15 cellular contexts compared by ENCODE assay signal in genomic region chr5:1510631-1511030, GRCh38. TPM values are rescaled to one million over a fixed set of nuclear protein-coding genes. Genes with fewer than 3 reads are reported as not detected.
DNase-seq lines count a peak whose midpoint lies in the region; ATAC-seq and TF ChIP-seq lines count a peak whose summit lies in the region.
"Had no signal": no experiment of that assay in that cellular context is flagged by ENCODE, and none has a peak within 500 bp of the region (broad histone marks: within the 10 kb centered on the region; RNA-seq: fewer than 3 reads in every experiment).

No MANE protein-coding gene starts in this region.

- no peak for TF ChIP-seq RAD21 in SK-N-SH (IDR thresholded peaks at IDR 0.05; ENCODE audit: low read length)

- no peak for TF ChIP-seq EP300 in SK-N-SH (IDR thresholded peaks at IDR 0.05; ENCODE audit: borderline replicate concordance in 1 of 2, low read depth in 1 of 2, low read length in 1 of 2)

- H3K4me3 Mint-ChIP-seq in endodermal cell, result no peak overlapping the region
- H3K4me3 Mint-ChIP-seq: activated CD4-positive, alpha-beta T cell treated with anti-CD3 and anti-CD28 coated beads, Interleukin-2, amount 10 ng/mL, durations not matched to agents 24 days and 14 days had no signal

- H3K4me2 ChIP-seq in neuronal stem cell (ENCODE audit: insufficient read depth, low read length, poor library complexity, severe bottlenecking), result no peak overlapping the region
- no peak overlapping the region for H3K4me2 ChIP-seq in SK-N-SH

- no peak overlapping the region for H3K4ac ChIP-seq in neuronal stem cell (ENCODE audit: low read length)

- peak overlapping the region; percentile 46 for H3K27ac Mint-ChIP-seq in endodermal cell
- H3K27ac Mint-ChIP-seq: activated CD4-positive, alpha-beta T cell treated with anti-CD3 and anti-CD28 coated beads, Interleukin-2, amount 10 ng/mL, durations not matched to agents 24 days and 14 days; activated naive CD4-positive, alpha-beta T cell treated with anti-CD3 and anti-CD28 coated beads, Interleukin-2, amount 50 U/mL, for 72 hours had no signal

- H4K20me1 ChIP-seq in SK-N-SH (ENCODE audit: insufficient read depth), result peaks cover 91% of the 10 kb centered on the region

- WGBS in endodermal cell (ENCODE audit: insufficient coverage in 1 of 2, insufficient read length in 1 of 2), 2 experiments, result 96 to 100% methylated on average over 6 to 11 of the region's 11 CpGs
- no CpG with 5 or more reads among the region's 11 CpGs for WGBS in neuronal stem cell (ENCODE audit: extremely low coverage in 2 of 2, insufficient read length in 2 of 2, insufficient replicate concordance in 1 of 2), 2 donors
- no CpG with 5 or more reads among the region's 11 CpGs for WGBS in SK-N-SH (ENCODE audit: low lambda C conversion rate)

- peaks cover 12% of the 10 kb centered on the region for H3K36me3 ChIP-seq in BE2C
- H3K36me3 ChIP-seq in Peyer's patch, result no peaks in the 10 kb centered on the region
- peaks cover 2% of the 10 kb centered on the region for H3K36me3 ChIP-seq in endodermal cell (ENCODE audit: control insufficient read depth, insufficient read depth, low read length)
- H3K36me3 ChIP-seq in neuronal stem cell (replicated peaks in 1 of 2; ENCODE audit: control insufficient read depth in 2 of 2, insufficient read depth in 2 of 2, low read length in 2 of 2), result peaks cover 13 to 69% of the 10 kb centered on the region in 2 donors
- H3K36me3 ChIP-seq in SK-N-SH (replicated peaks in 1 of 2; ENCODE audit: control insufficient read depth in 1 of 2, insufficient read depth in 2 of 2, low read length in 1 of 2), result peaks cover 0 to 33% of the 10 kb centered on the region in 2 experiments

- peak overlapping the region; percentile 87 for H3K14ac ChIP-seq in neuronal stem cell (ENCODE audit: low read length)

- H2BK120ac ChIP-seq in neuronal stem cell (ENCODE audit: low read depth, low read length), result no peak overlapping the region

- H2AK5ac ChIP-seq in neuronal stem cell (ENCODE audit: low read depth, low read length), result no peak overlapping the region

- H4K8ac ChIP-seq in neuronal stem cell (ENCODE audit: low read depth, low read length), result no peak overlapping the region

- CTCF ChIA-PET in SK-N-SH (lab: Yijun Ruan, JAX), result no interaction called here

- H4K91ac ChIP-seq in neuronal stem cell (ENCODE audit: low read depth, low read length, poor library complexity), result no peak overlapping the region

- peak overlapping the region; percentile 20 for H2BK5ac ChIP-seq in neuronal stem cell (ENCODE audit: low read length)

- no peak overlapping the region for H3K27ac ChIP-seq in Peyer's patch
- no peak overlapping the region for H3K27ac ChIP-seq in endodermal cell (ENCODE audit: low read depth, low read length)
- no peak overlapping the region for H3K27ac ChIP-seq in neuronal stem cell (replicated peaks; ENCODE audit: low read length)
- no peak overlapping the region for H3K27ac ChIP-seq in SK-N-SH (ENCODE audit: low read depth in 2 of 2, low read length in 1 of 2)
- H3K27ac ChIP-seq: parathyroid adenoma had no signal

- no peak overlapping the region for H2BK15ac ChIP-seq in neuronal stem cell (ENCODE audit: low read length)

- H3K18ac ChIP-seq in neuronal stem cell (ENCODE audit: low read length), result peak overlapping the region; percentile 25

- ATAC-seq in HG02884 (IDR thresholded peaks at IDR 0.05; ENCODE audit: unreplicated experiment) (no peak), GM21717 (IDR thresholded peaks at IDR 0.05; ENCODE audit: unreplicated experiment) (no peak)
- ATAC-seq: activated naive CD4-positive, alpha-beta T cell treated with anti-CD3 and anti-CD28 coated beads, Interleukin-2, amount 50 U/mL, for 72 hours had no signal

- peaks cover 20% of the 10 kb centered on the region for H3K36me3 Mint-ChIP-seq in endodermal cell (ENCODE audit: low read depth)
- H3K36me3 Mint-ChIP-seq: activated naive CD4-positive, alpha-beta T cell treated with anti-CD3 and anti-CD28 coated beads, Interleukin-2, amount 50 U/mL, for 72 hours had no signal

- H3K9me2 ChIP-seq in SK-N-SH, result no peaks in the 10 kb centered on the region

- H3K4me1 ChIP-seq in BE2C (no peaks in the 10 kb centered on the region), Peyer's patch (peaks cover 0 to 9% (median 0%) of the 10 kb centered on the region in 4 donors), endodermal cell (ENCODE audit: control insufficient read depth, insufficient read depth, low read length) (no peaks in the 10 kb centered on the region), neuronal stem cell (ENCODE audit: control insufficient read depth in 2 of 2, insufficient read depth in 1 of 2, low read depth in 1 of 2, low read length in 2 of 2) (peaks cover 12 to 24% of the 10 kb centered on the region in 2 donors), SK-N-SH (ENCODE audit: control insufficient read depth in 1 of 2, insufficient read depth in 2 of 2, low read depth in 1 of 2, low read length in 1 of 2) (no peaks in the 10 kb centered on the region; a peak in 1 of 4 replicates)
- H3K4me1 ChIP-seq: parathyroid adenoma had no signal

- DNase-seq in BE2C (peak; percentile 3), Peyer's patch (peak; percentile 15 to 39 (median 37)), endodermal cell (peak; percentile 31), neuronal stem cell (ENCODE audit: low spot score) (no peak), SK-N-SH (no peak), hypothalamus (lab: John Stamatoyannopoulos, UW) (no peak)
- DNase-seq: activated CD4-positive, alpha-beta T cell treated with anti-CD3 and anti-CD28 coated beads, Interleukin-2, amount 10 ng/mL, durations not matched to agents 24 days and 14 days; DMS79 treated with DMSO at 0.1 percent for 48 hours; IMR-90; NCI-H1436 treated with DMSO at 0.1 percent for 48 hours; NCI-H524 had no signal

- H3K27me3 ChIP-seq in BE2C, result no peaks in the 10 kb centered on the region
- H3K27me3 ChIP-seq in Peyer's patch, result no peaks in the 10 kb centered on the region
- H3K27me3 ChIP-seq in endodermal cell (ENCODE audit: control insufficient read depth, insufficient read depth, low read length, poor library complexity, severe bottlenecking), result no peaks in the 10 kb centered on the region
- no peaks in the 10 kb centered on the region for H3K27me3 ChIP-seq in neuronal stem cell (ENCODE audit: control insufficient read depth in 3 of 3, insufficient read depth in 3 of 3, low read depth in 1 of 3, low read length in 3 of 3)
- no peaks in the 10 kb centered on the region for H3K27me3 ChIP-seq in SK-N-SH (ENCODE audit: insufficient read depth)

- no peaks in the 10 kb centered on the region for H3K9me3 Mint-ChIP-seq in endodermal cell
- H3K9me3 Mint-ChIP-seq: activated CD4-positive, alpha-beta T cell treated with anti-CD3 and anti-CD28 coated beads, Interleukin-2, amount 10 ng/mL, durations not matched to agents 24 days and 14 days; activated naive CD4-positive, alpha-beta T cell treated with anti-CD3 and anti-CD28 coated beads, Interleukin-2, amount 50 U/mL, for 72 hours had no signal

- TF ChIP-seq CTCF in BE2C (IDR thresholded peaks at IDR 0.05; ENCODE audit: low read depth, low read length) (no peak), Peyer's patch (IDR thresholded peaks at IDR 0.05) (no peak), endodermal cell (conservative IDR thresholded peaks at IDR 0.05) (no peak), SK-N-SH (IDR thresholded peaks at IDR 0.05) (no peak)

- TF ChIP-seq POLR2A in Peyer's patch (IDR thresholded peaks at IDR 0.05), result no peak

- H3K4me3 ChIP-seq in BE2C (ENCODE audit: low read depth, low read length) (no peak overlapping the region), Peyer's patch (no peak overlapping the region), endodermal cell (ENCODE audit: low read length) (no peak overlapping the region), neuronal stem cell (ENCODE audit: low read length in 2 of 2) (peak overlapping the region in 1 of 2 donors; percentile 51), SK-N-SH (ENCODE audit: low read depth in 2 of 2, low read length in 1 of 2) (no peak overlapping the region)

- no peak overlapping the region for H2BK12ac ChIP-seq in neuronal stem cell (ENCODE audit: low read length)

- POLR2A ChIA-PET in SK-N-SH (lab: Yijun Ruan, JAX), result no interaction called here

- H3K4me1 Mint-ChIP-seq in endodermal cell, result peaks cover 13% of the 10 kb centered on the region

- H2AFZ ChIP-seq in neuronal stem cell (ENCODE audit: low read length) (no peak overlapping the region), SK-N-SH (ENCODE audit: low read depth) (no peak overlapping the region)
- H2AFZ ChIP-seq: parathyroid adenoma had no signal

- no peaks in the 10 kb centered on the region for H3K9me3 ChIP-seq in BE2C
- H3K9me3 ChIP-seq in Peyer's patch, result no peaks in the 10 kb centered on the region
- no peaks in the 10 kb centered on the region for H3K9me3 ChIP-seq in endodermal cell (ENCODE audit: control insufficient read depth, low read length)
- H3K9me3 ChIP-seq in neuronal stem cell (replicated peaks in 1 of 2; ENCODE audit: control insufficient read depth in 2 of 2, insufficient read depth in 1 of 2, low read depth in 1 of 2, low read length in 2 of 2), result peaks cover 0 to 2% of the 10 kb centered on the region in 2 donors
- H3K9me3 ChIP-seq in SK-N-SH, result no peaks in the 10 kb centered on the region

- peaks cover 44% of the 10 kb centered on the region for H3K79me1 ChIP-seq in neuronal stem cell (ENCODE audit: low read depth, low read length)

- peaks cover 75% of the 10 kb centered on the region for H3K79me2 ChIP-seq in SK-N-SH (ENCODE audit: insufficient read depth)

- H3F3A ChIP-seq in SK-N-SH (replicated peaks; ENCODE audit: insufficient read depth), result no peaks in the 10 kb centered on the region

- peak overlapping the region; percentile 52 for H3K23ac ChIP-seq in neuronal stem cell (ENCODE audit: low read depth, low read length, poor library complexity)

- H3K27me3 Mint-ChIP-seq in endodermal cell (ENCODE audit: insufficient read depth), result no peaks in the 10 kb centered on the region
- H3K27me3 Mint-ChIP-seq: activated CD4-positive, alpha-beta T cell treated with anti-CD3 and anti-CD28 coated beads, Interleukin-2, amount 10 ng/mL, durations not matched to agents 24 days and 14 days had no signal

- H3K9ac ChIP-seq in endodermal cell (ENCODE audit: extremely low read depth, low read length, poor library complexity, severe bottlenecking) (no peak overlapping the region), neuronal stem cell (ENCODE audit: low read depth, low read length, poor library complexity) (peak overlapping the region; percentile 57), SK-N-SH (no peak overlapping the region)
- H3K9ac ChIP-seq: parathyroid adenoma had no signal

TF ChIP-seq in SK-N-SH, 30 proteins besides CTCF, POLR2A, EP300 and RAD21 (continues in another document):
- TF ChIP-seq RXRA (IDR thresholded peaks at IDR 0.05; ENCODE audit: borderline replicate concordance, low read depth), result no peak
- no peak for TF ChIP-seq FOSL2 (IDR thresholded peaks at IDR 0.05; ENCODE audit: borderline replicate concordance, low read depth)

RNA-seq across cellular contexts. Expression of gene LPCAT1, which starts 13.1 kb away (rescaled TPM):
- polyA plus RNA-seq in BE2C (2012; ENCODE audit: insufficient read depth, insufficient read length, low read depth), result 28.2 TPM
- total RNA-seq in Peyer's patch, result 10 to 100 TPM in 3 of 4 donors, 1 to 10 TPM in 1; 8.8 to 59.4 (median 28.5) TPM
- 100 to 1,000 TPM in 1 of 2 donors, 10 to 100 TPM in 1; 78.5 to 124 TPM for total RNA-seq in endodermal cell
- 72.3 TPM for polyA plus RNA-seq in endodermal cell (2013, experiment 1 of 2)
- polyA plus RNA-seq in endodermal cell (2013, experiment 2 of 2), result 67.4 TPM
- 92.2 TPM for polyA plus RNA-seq in neuronal stem cell (2013, experiment 1 of 2)
- 93.4 TPM for polyA plus RNA-seq in neuronal stem cell (2013, experiment 2 of 2)
- polyA plus RNA-seq in SK-N-SH (2012; rRNA removed), result 32.5 and 42.3 TPM in 2 replicates
- polyA plus RNA-seq in SK-N-SH (2012; cell fraction: cytosol; rRNA removed), result 30.1 and 38.3 TPM in 2 replicates
- polyA plus RNA-seq in SK-N-SH (2012; cell fraction: nucleus; rRNA removed), result 54.3 and 65.1 TPM in 2 replicates

Comparison
In these comparisons a context has a peak if more than half of its experiments do, and no peak if none do; other contexts are left out.
1. DNase-seq: peak in BE2C (single experiment), Peyer's patch (3 of 3) and endodermal cell (single experiment); none in neuronal stem cell (single experiment), SK-N-SH (single experiment) and hypothalamus (0 of 51).